9 cellular contexts compared by ENCODE assay signal in genomic region chr2:127324635-127325034, GRCh38. TPM values are rescaled to one million over a fixed set of nuclear protein-coding genes. Genes with fewer than 3 reads are reported as not detected.
A peak's percentile ranks its signal among the peaks of the same experiment; 100 is the strongest.
DNase-seq lines count a peak whose midpoint lies in the region; ATAC-seq and TF ChIP-seq lines count a peak whose summit lies in the region.
"Had no signal": no experiment of that assay in that cellular context is flagged by ENCODE, and none has a peak within 500 bp of the region (broad histone marks: within the 10 kb centered on the region; RNA-seq: fewer than 3 reads in every experiment).

No MANE protein-coding gene starts in this region.

- H3K36me3 ChIP-seq in tibial artery: peaks cover 55 to 81% (median 57%) of the 10 kb centered on the region in 3 donors

- H3K27ac ChIP-seq in tibial artery: no peak overlapping the region

- H3K4me3 Mint-ChIP-seq in Calu3 (ENCODE audit: low read depth, unreplicated experiment): no peak overlapping the region
- no peak overlapping the region for H3K4me3 Mint-ChIP-seq in glutamatergic neuron (ENCODE audit: unreplicated experiment)

- peaks cover 6% of the 10 kb centered on the region for H3K9me3 Mint-ChIP-seq in Calu3 (ENCODE audit: low read depth, unreplicated experiment)
- H3K9me3 Mint-ChIP-seq in glutamatergic neuron (ENCODE audit: unreplicated experiment): no peaks in the 10 kb centered on the region

- H3K36me3 Mint-ChIP-seq in Calu3 (ENCODE audit: insufficient read depth, unreplicated experiment) (peaks cover 6% of the 10 kb centered on the region), glutamatergic neuron (ENCODE audit: unreplicated experiment) (peaks cover 8% of the 10 kb centered on the region)

- peak; percentile 39 for DNase-seq in Calu3
- peak; percentile 39 for DNase-seq in HS-27A (ENCODE audit: low read depth)
- DNase-seq in SW480 (ENCODE audit: low spot score): peak; percentile 40
- DNase-seq in glutamatergic neuron: no peak
- DNase-seq in tibial artery: no peak

- intact Hi-C loops in Calu3 (cut with micrococcal nuclease; ENCODE audit: unreplicated experiment): loop anchor here (1.0 to 5.0 kb wide), 2 partner anchors 93 to 155 kb away; partner anchors contain the start of gene PROC
- intact Hi-C loops in tibial artery (cut with DNase I; ENCODE audit: low total_unique reads): loop anchor here (5.0 kb wide), 1 partner anchor 153 kb away; no protein-coding TSS in a partner anchor

- H3K27me3 Mint-ChIP-seq in Calu3 (ENCODE audit: unreplicated experiment) (no peaks in the 10 kb centered on the region), glutamatergic neuron (ENCODE audit: unreplicated experiment) (no peaks in the 10 kb centered on the region)

- ATAC-seq in HG03342 (IDR thresholded peaks at IDR 0.05; ENCODE audit: unreplicated experiment) (no peak), GM21381 (IDR thresholded peaks at IDR 0.05; ENCODE audit: unreplicated experiment) (no peak), HG03108 (IDR thresholded peaks at IDR 0.05; ENCODE audit: unreplicated experiment) (no peak)
- ATAC-seq: mucosa of descending colon had no signal

- BruUV-seq in Calu3 (replicated peaks; lab: Mats Ljungman, UMichigan): no TSS peak

- TF ChIP-seq CTCF in Calu3 (IDR thresholded peaks at IDR 0.05; ENCODE audit: unreplicated experiment) (peak; percentile 66), glutamatergic neuron (IDR thresholded peaks at IDR 0.05; ENCODE audit: partially characterized antibody, unreplicated experiment) (peak; percentile 67), tibial artery (IDR thresholded peaks at IDR 0.05) (peak; percentile 63 to 75)

- H3K27ac Mint-ChIP-seq in Calu3 (ENCODE audit: unreplicated experiment): no peak overlapping the region
- no peak overlapping the region for H3K27ac Mint-ChIP-seq in glutamatergic neuron (ENCODE audit: unreplicated experiment)

- H3K4me1 Mint-ChIP-seq in Calu3 (ENCODE audit: low read depth, unreplicated experiment) (no peaks in the 10 kb centered on the region), glutamatergic neuron (ENCODE audit: low read depth, unreplicated experiment) (no peaks in the 10 kb centered on the region)

- H3K27me3 ChIP-seq in tibial artery: no peaks in the 10 kb centered on the region

- H3K4me3 ChIP-seq in tibial artery: no peak overlapping the region
- H3K4me3 ChIP-seq: mucosa of descending colon had no signal

- CTCF ChIA-PET in Calu3 (lab: Charles Lee): interaction anchor here (0.8 to 2.0 kb wide), 4 partner anchors 91 to 155 kb away, joined by 3 to 9 read pairs (median 5); no protein-coding TSS in a partner anchor

- H3K4me1 ChIP-seq in tibial artery: no peaks in the 10 kb centered on the region

- H3K9me3 ChIP-seq in tibial artery: no peaks in the 10 kb centered on the region
- H3K9me3 ChIP-seq: mucosa of descending colon had no signal

RNA-seq across cellular contexts. Expression of gene ERCC3, which starts 30.7 kb away (rescaled TPM):
- total RNA-seq in Calu3 (2022): 41.3 and 42.1 TPM in 2 replicates
- 54.0 TPM for total RNA-seq in glutamatergic neuron (ENCODE audit: unreplicated experiment)

Comparison
In these comparisons a context has a peak if more than half of its experiments do, and no peak if none do; other contexts are left out.
1. DNase-seq: peak in Calu3 (single experiment), HS-27A (single experiment) and SW480 (single experiment); none in glutamatergic neuron (single experiment) and tibial artery (0 of 2).
2. Peak in every context shown above with its lines, with median percentiles within 50 percentile points of each other: CTCF ChIP-seq.